ENCODE assay signal across 8 cellular contexts in genomic region chr6:20211037-20211940, GRCh38. TPM values are rescaled to one million over a fixed set of nuclear protein-coding genes. Genes with fewer than 3 reads are reported as not detected.
DNase-seq lines count a peak whose midpoint lies in the region; ATAC-seq and TF ChIP-seq lines count a peak whose summit lies in the region.

No MANE protein-coding gene starts in this region.

- no peak for TF ChIP-seq RAD21 in IMR-90 (IDR thresholded peaks at IDR 0.05; ENCODE audit: low read length)

- peak overlapping the region; percentile 66; the same call in 1 of the 2 replicates for H3K4ac ChIP-seq in IMR-90 (ENCODE audit: low read depth, low read length)

- H3K4me3 ChIP-seq in heart left ventricle (peak overlapping the region; percentile 42 to 97 (median 82)), IMR-90 (ENCODE audit: insufficient read depth, low read depth, low read length) (peak overlapping the region; percentile 93), adipocyte (ENCODE audit: low read length) (peak overlapping the region; percentile 85), thyroid gland (replicated peaks in 1 of 3) (peak overlapping the region; percentile 62 to 77 (median 66))

- POLR2A ChIA-PET in IMR-90 (lab: Charles Lee; ENCODE audit: unreplicated experiment): no interaction called here

- no peak overlapping the region; the same call in 1 of the 2 replicates for H2AK5ac ChIP-seq in IMR-90 (ENCODE audit: low read depth, low read length)

- peak overlapping the region; percentile 33; the same call in 1 of the 2 replicates for H4K91ac ChIP-seq in IMR-90 (ENCODE audit: insufficient read depth, low read depth, low read length)

- peak overlapping the region; percentile 81 for H3K9ac ChIP-seq in IMR-90 (ENCODE audit: low read depth, low read length)
- peak overlapping the region; percentile 80 for H3K9ac ChIP-seq in adipocyte (ENCODE audit: low read length)

- 13 to 14% (median 13%) methylated on average over 17 of the region's 17 CpGs for WGBS in heart left ventricle, 4 donors
- WGBS in IMR-90 (ENCODE audit: extremely low coverage in 2 of 2, insufficient read length in 1 of 2), 2 experiments: 0% methylated on average over 7 of the region's 17 CpGs; no CpG with 5 or more reads in 1 of the 2 experiments
- WGBS in thyroid gland, 2 donors: 8 to 9% methylated on average over 17 of the region's 17 CpGs

- H3K14ac ChIP-seq in IMR-90 (replicated peaks; ENCODE audit: low read depth, low read length): peak overlapping the region; percentile 62

- CTCF ChIA-PET in IMR-90 (lab: Yijun Ruan, JAX): no interaction called here

- DNase-seq in heart left ventricle: no peak
- no peak for DNase-seq in Right ventricle myocardium superior
- DNase-seq in IMR-90: peak; percentile 31
- DNase-seq in adipocyte (ENCODE audit: low read depth): peak; percentile 54
- DNase-seq in kidney tubule cell (ENCODE audit: low spot score): peak; percentile 81
- DNase-seq in thyroid gland: peak; percentile 47 to 55
- DNase-seq in KG1 (lab: John Stamatoyannopoulos, UW): no peak

- H3K9me1 ChIP-seq in IMR-90 (ENCODE audit: insufficient read depth, low read length): peaks cover 2% of the 10 kb centered on the region

- peak overlapping the region; percentile 29; the same call in 1 of the 2 replicates for H3K56ac ChIP-seq in IMR-90 (ENCODE audit: extremely low read depth, insufficient read depth, low read length)

- H2AK9ac ChIP-seq in IMR-90 (replicated peaks; ENCODE audit: low read depth, low read length, poor library complexity): peak overlapping the region; percentile 47

- no peak overlapping the region for H2BK20ac ChIP-seq in IMR-90 (ENCODE audit: low read depth, low read length)

- H3K23ac ChIP-seq in IMR-90 (ENCODE audit: low read depth, low read length): peak overlapping the region; percentile 88

- H3K27me3 ChIP-seq in heart left ventricle (no peaks in the 10 kb centered on the region), IMR-90 (ENCODE audit: control insufficient read depth, insufficient read depth, low read length) (no peaks in the 10 kb centered on the region), adipocyte (replicated peaks; ENCODE audit: control insufficient read depth, insufficient read depth, low read length) (no peaks in the 10 kb centered on the region), thyroid gland (no peaks in the 10 kb centered on the region)

- ATAC-seq in heart left ventricle (no peak), Right ventricle myocardium superior (ENCODE audit: poor library complexity) (no peak), IMR-90 (ENCODE audit: low read depth) (no peak), GM18502 (IDR thresholded peaks at IDR 0.05; ENCODE audit: poor library complexity, unreplicated experiment) (no peak)

- no peak overlapping the region for H3K18ac ChIP-seq in IMR-90 (ENCODE audit: low read depth, low read length)

- no peaks in the 10 kb centered on the region for H4K20me1 ChIP-seq in IMR-90 (ENCODE audit: insufficient read depth, low read length)

- peak overlapping the region; percentile 98 for H2AFZ ChIP-seq in IMR-90 (replicated peaks; ENCODE audit: low read length, poor library complexity)

- H3K79me1 ChIP-seq in IMR-90 (ENCODE audit: low read depth in 1 of 2, low read length in 2 of 2): peaks cover 15 to 25% of the 10 kb centered on the region in 2 experiments

- TF ChIP-seq POLR2A in heart left ventricle (IDR thresholded peaks at IDR 0.05) (no peak), IMR-90 (IDR thresholded peaks at IDR 0.05; ENCODE audit: low read depth, low read length) (no peak), thyroid gland (IDR thresholded peaks at IDR 0.05) (peak in 1 of 2 donors; percentile 78)

- TF ChIP-seq CTCF in heart left ventricle (IDR thresholded peaks at IDR 0.05) (no peak), IMR-90 (conservative IDR thresholded peaks at IDR 0.05; ENCODE audit: low read depth, low read length) (no peak), thyroid gland (IDR thresholded peaks at IDR 0.05) (no peak)

- no peak overlapping the region for H4K5ac ChIP-seq in IMR-90 (ENCODE audit: low read depth, low read length)

- in situ Hi-C loops in IMR-90 (cut with MboI; ENCODE audit: low sequenced_read_pairs): no loop called here

- H4K8ac ChIP-seq in IMR-90 (ENCODE audit: low read depth in 2 of 2, low read length in 2 of 2): peak overlapping the region; percentile 46 to 54; a peak in 2 of 4 replicates

- H3K9me3 ChIP-seq in heart left ventricle (no peaks in the 10 kb centered on the region), IMR-90 (ENCODE audit: control insufficient read depth, insufficient read depth, low read length) (no peaks in the 10 kb centered on the region), adipocyte (ENCODE audit: control insufficient read depth, low read length) (no peaks in the 10 kb centered on the region), thyroid gland (no peaks in the 10 kb centered on the region)

- H3K27ac ChIP-seq in heart left ventricle (peak overlapping the region in 10 of 12 donors; percentile 84 to 96 (median 90)), IMR-90 (ENCODE audit: insufficient read depth, low read length) (no peak overlapping the region; the same call in 1 of the 2 replicates), thyroid gland (peak overlapping the region; percentile 89 to 96 (median 89))

- intact Hi-C loops in heart left ventricle (cut with DNase I) (loop anchor here in 9 of 10 donors (5.0 to 10.0 kb wide), 6 partner anchors 44 to 194 kb away; partner anchors contain the start of gene E2F3 (in 4 of the 9)), Right ventricle myocardium superior (cut with DNase I) (no loop called here), IMR-90 (cut with micrococcal nuclease) (no loop called here), thyroid gland (cut with DNase I) (no loop called here)

- peak overlapping the region; percentile 95 for H3K4me2 ChIP-seq in IMR-90 (ENCODE audit: low read depth, low read length)

- H3K4me1 ChIP-seq in heart left ventricle (peaks cover 5 to 62% (median 19%) of the 10 kb centered on the region in 12 donors), IMR-90 (ENCODE audit: control insufficient read depth, insufficient read depth, low read length) (peaks cover 6% of the 10 kb centered on the region; the same call in 1 of the 2 replicates), adipocyte (ENCODE audit: control insufficient read depth, insufficient read depth, low read length) (peaks cover 5% of the 10 kb centered on the region), thyroid gland (peaks cover 5 to 30% of the 10 kb centered on the region in 2 donors)

- H2BK5ac ChIP-seq in IMR-90 (ENCODE audit: low read depth, low read length, poor library complexity, severe bottlenecking): peak overlapping the region; percentile 11

- H2BK120ac ChIP-seq in IMR-90 (ENCODE audit: low read depth, low read length): peak overlapping the region; percentile 44; the same call in 1 of the 2 replicates

- no TSS peak for BruUV-seq in IMR-90 (replicated peaks; lab: Mats Ljungman, UMichigan)

- peak overlapping the region; percentile 64; the same call in 1 of the 3 replicates for H2BK15ac ChIP-seq in IMR-90 (ENCODE audit: low read depth, low read length)

- dilution Hi-C loops in IMR-90 (cut with HindIII; ENCODE audit: low sequenced_read_pairs, unreplicated experiment): no loop called here

- no peaks in the 10 kb centered on the region for H3K36me3 ChIP-seq in heart left ventricle
- no peaks in the 10 kb centered on the region for H3K36me3 ChIP-seq in IMR-90 (ENCODE audit: control insufficient read depth, insufficient read depth, low read length)
- no peaks in the 10 kb centered on the region for H3K36me3 ChIP-seq in adipocyte (ENCODE audit: control insufficient read depth, insufficient read depth, low read length, severe bottlenecking)
- no peaks in the 10 kb centered on the region for H3K36me3 ChIP-seq in thyroid gland

TF ChIP-seq in IMR-90, 13 proteins besides CTCF, POLR2A, EP300 and RAD21:
- TF ChIP-seq CEBPB (IDR thresholded peaks at IDR 0.05; ENCODE audit: low read depth, low read length) (no peak), FOS (IDR thresholded peaks at IDR 0.05; ENCODE audit: low read depth, low read length) (no peak), MXI1 (IDR thresholded peaks at IDR 0.05; ENCODE audit: borderline replicate concordance, low read depth, low read length) (no peak), SMC3 (IDR thresholded peaks at IDR 0.05; ENCODE audit: low read depth, low read length) (no peak), RFX5 (IDR thresholded peaks at IDR 0.05; ENCODE audit: low read depth, low read length) (no peak), USF2 (IDR thresholded peaks at IDR 0.05; ENCODE audit: low read depth, low read length) (no peak), NFE2L2 (IDR thresholded peaks at IDR 0.05; ENCODE audit: low read depth, low read length) (no peak), MAZ (IDR thresholded peaks at IDR 0.05; ENCODE audit: borderline replicate concordance, low read depth, low read length) (no peak), BHLHE40 (IDR thresholded peaks at IDR 0.05; ENCODE audit: low read depth, low read length) (no peak), MAFK (IDR thresholded peaks at IDR 0.05; ENCODE audit: low read depth, low read length) (no peak), ELK1 (IDR thresholded peaks at IDR 0.05; ENCODE audit: borderline replicate concordance, low read depth, low read length) (no peak)

RNA-seq across cellular contexts. Expression of gene MBOAT1, which starts 1.0 kb away (rescaled TPM):
- total RNA-seq in heart left ventricle: 10 to 100 TPM in 2 of 9 donors, 1 to 10 TPM in 7; 2.6 to 14.4 (median 4.3) TPM
- polyA plus RNA-seq in heart left ventricle: 1 to 10 TPM; 2.1 to 2.5 TPM
- 5.2 TPM for total RNA-seq in Right ventricle myocardium superior
- 4.7 and 5.6 TPM in 2 replicates for total RNA-seq in IMR-90 (2012; rRNA removed)
- 1.4 and 1.6 TPM in 2 replicates for polyA plus RNA-seq in IMR-90 (2012; rRNA removed)
- 0.46 and 0.49 TPM in 2 replicates for polyA plus RNA-seq in IMR-90 (2012; cell fraction: cytosol; rRNA removed)
- polyA plus RNA-seq in IMR-90 (2012; cell fraction: nucleus; rRNA removed; ENCODE audit: low replicate concordance): 1.4 and 6.2 TPM in 2 replicates
- 10 to 100 TPM in 3 of 4 donors, 1 to 10 TPM in 1; 9.6 to 24.3 (median 12.6) TPM for total RNA-seq in thyroid gland

Comparison
In these comparisons a context has a peak if more than half of its experiments do, and no peak if none do; other contexts are left out.
1. intact Hi-C loops: an anchor here in heart left ventricle (5.0 to 10.0 kb wide); none called in Right ventricle myocardium superior, IMR-90 and thyroid gland.
2. DNase-seq: peak in IMR-90 (single experiment), adipocyte (single experiment), kidney tubule cell (single experiment) and thyroid gland (2 of 2); none in heart left ventricle (0 of 5), Right ventricle myocardium superior (single experiment) and KG1 (single experiment).
3. Peak in every context shown above with its lines, with median percentiles within 50 percentile points of each other: H3K4me3 ChIP-seq.